In genomic region chr16:82843606-82844271, GRCh38 we compare ENCODE assay signal across 29 cellular contexts.
"Had no signal": no experiment of that assay in that cellular context is flagged by ENCODE, and none has a peak within 500 bp of the region (broad histone marks: within the 10 kb centered on the region; RNA-seq: fewer than 3 reads in every experiment).

No MANE protein-coding gene starts in this region.

- H3K4me1 Mint-ChIP-seq: immature natural killer cell, mesothelial cell of epicardium, naive B cell had no signal

- H3K36me3 Mint-ChIP-seq: mesothelial cell of epicardium, natural killer cell, neural progenitor cell had no signal

- ATAC-seq: left colon, left lung, natural killer cell, psoas muscle, sciatic nerve, upper lobe of right lung had no signal

- H3K27ac Mint-ChIP-seq: immature natural killer cell; mesothelial cell of epicardium; natural killer cell; nephron progenitor cell; neural progenitor cell; stimulated activated naive CD8-positive, alpha-beta T cell treated with anti-CD3 and anti-CD28 coated beads, Interleukin-15, Interleukin-2, amounts not matched to agents 100 ng/mL and 50 ng/mL, for 24 hours had no signal

- H3K27me3 ChIP-seq: left lung, neural progenitor cell, neutrophil, suprapubic skin, tibial artery, upper lobe of right lung had no signal

- H3K4me3 Mint-ChIP-seq: immature natural killer cell; mesothelial cell of epicardium; natural killer cell; nephron progenitor cell; neural progenitor cell; stimulated activated naive CD8-positive, alpha-beta T cell treated with anti-CD3 and anti-CD28 coated beads, Interleukin-15, Interleukin-2, amounts not matched to agents 100 ng/mL and 50 ng/mL, for 24 hours had no signal

- H3K9me3 Mint-ChIP-seq: stimulated activated naive CD8-positive, alpha-beta T cell treated with anti-CD3 and anti-CD28 coated beads, Interleukin-15, Interleukin-2, amounts not matched to agents 100 ng/mL and 50 ng/mL, for 24 hours had no signal

- H3K4me1 ChIP-seq: left lung, neural progenitor cell, parathyroid adenoma, psoas muscle, suprapubic skin, upper lobe of right lung had no signal

- H3K27ac ChIP-seq: left lung, neural progenitor cell, neutrophil, parathyroid adenoma, psoas muscle, skin epidermis, suprapubic skin, thoracic aorta, tibial artery, upper lobe of right lung had no signal

- H3K9me3 ChIP-seq: neutrophil, psoas muscle, suprapubic skin, thoracic aorta, tibial artery had no signal

- H3K36me3 ChIP-seq: left lung, neural progenitor cell, neutrophil, suprapubic skin, thoracic aorta, tibial artery, upper lobe of right lung had no signal

- DNase-seq: hypothalamus; immature natural killer cell; kidney; left colon; left lung; mesendoderm; naive B cell; natural killer cell; nephron progenitor cell; occipital lobe; psoas muscle; stimulated activated CD4-positive, alpha-beta T cell treated with anti-CD3 and anti-CD28 coated beads, Interleukin-12 subunit alpha, Interleukin-12 subunit beta, amount 100 ng/mL, for 4 hours; stimulated activated CD4-positive, alpha-beta T cell treated with anti-CD3 and anti-CD28 coated beads, Interleukin-15, amount 100 ng/mL, for 24 hours; stimulated activated CD4-positive, alpha-beta T cell treated with anti-CD3 and anti-CD28 coated beads, Interleukin-2, amount 100 ng/mL, for 24 hours; stimulated activated CD4-positive, alpha-beta T cell treated with anti-CD3 and anti-CD28 coated beads, Interleukin-4, amount 100 ng/mL, for 1 hour; stimulated activated naive CD4-positive, alpha-beta T cell; tibial artery; trophoblast cell; upper lobe of right lung had no signal

- H3K4me3 ChIP-seq: left lung, lung, neural progenitor cell, psoas muscle, skin epidermis, suprapubic skin, thoracic aorta, tibial artery, upper lobe of right lung had no signal
